In genomic region chr17:48693178-48693577, GRCh38 we compare ENCODE assay signal across 17 cellular contexts. TPM values are rescaled to one million over a fixed set of nuclear protein-coding genes. Genes with fewer than 3 reads are reported as not detected.
DNase-seq lines count a peak whose midpoint lies in the region; ATAC-seq and TF ChIP-seq lines count a peak whose summit lies in the region.
"Had no signal": no experiment of that assay in that cellular context is flagged by ENCODE, and none has a peak within 500 bp of the region (broad histone marks: within the 10 kb centered on the region; RNA-seq: fewer than 3 reads in every experiment).

No MANE protein-coding gene starts in this region.

- H3K36me3 ChIP-seq in HEK293 (ENCODE audit: control insufficient read depth in 2 of 2, insufficient read depth in 1 of 2, low read length in 2 of 2) (no peaks in the 10 kb centered on the region), PC-3 (ENCODE audit: low read depth, low read length) (no peaks in the 10 kb centered on the region)
- H3K36me3 ChIP-seq: BLaER1 treated with 17β-estradiol and CSF1 and Interleukin-3, amounts not matched to agents 10 nM and 100 nM had no signal

- peaks cover 24% of the 10 kb centered on the region for H3K27me3 Mint-ChIP-seq in osteocyte (ENCODE audit: unreplicated experiment)

- no peaks in the 10 kb centered on the region for H3K36me3 Mint-ChIP-seq in osteocyte (ENCODE audit: unreplicated experiment)
- H3K36me3 Mint-ChIP-seq: CD8-positive, alpha-beta T cell had no signal

- H3K79me2 ChIP-seq in PC-3 (ENCODE audit: low read length), result no peaks in the 10 kb centered on the region

- no peaks in the 10 kb centered on the region for H4K20me1 ChIP-seq in PC-3 (ENCODE audit: low read length)
- H4K20me1 ChIP-seq: BLaER1 treated with 17β-estradiol and CSF1 and Interleukin-3, amounts not matched to agents 10 nM and 100 nM had no signal

- no peaks in the 10 kb centered on the region for H3K9me3 Mint-ChIP-seq in osteocyte (ENCODE audit: unreplicated experiment)
- H3K9me3 Mint-ChIP-seq: CD4-positive, alpha-beta T cell had no signal

- no TSS peak for BruUV-seq in PC-3 (replicated peaks; lab: Mats Ljungman, UMichigan)

- no peaks in the 10 kb centered on the region for H3K4me1 ChIP-seq in HEK293 (ENCODE audit: control insufficient read depth, insufficient read depth, low read length)
- H3K4me1 ChIP-seq in PC-3 (ENCODE audit: insufficient read depth, low read length), result no peaks in the 10 kb centered on the region
- H3K4me1 ChIP-seq: BLaER1 treated with 17β-estradiol and CSF1 and Interleukin-3, amounts not matched to agents 10 nM and 100 nM; Caco-2 had no signal

- H3K9me3 ChIP-seq in HEK293 (ENCODE audit: control insufficient read depth, insufficient read depth, low read depth, low read length) (no peaks in the 10 kb centered on the region), PC-3 (ENCODE audit: low read length) (no peaks in the 10 kb centered on the region)

- intact Hi-C loops in PC-3 (cut with micrococcal nuclease) (no loop called here), left ventricle myocardium superior (cut with micrococcal nuclease) (no loop called here)

- H3K4me1 Mint-ChIP-seq in osteocyte (ENCODE audit: unreplicated experiment), result no peaks in the 10 kb centered on the region
- H3K4me1 Mint-ChIP-seq: B cell had no signal

- H3K4me3 ChIP-seq in HEK293 (ENCODE audit: low read depth, low read length) (no peak overlapping the region), PC-3 (ENCODE audit: low read length) (no peak overlapping the region)
- H3K4me3 ChIP-seq: BLaER1 treated with 17β-estradiol and CSF1 and Interleukin-3, amounts not matched to agents 10 nM and 100 nM; GM12878 had no signal

- DNase-seq in PC-3 (no peak), osteocyte (ENCODE audit: extremely low spot score, unreplicated experiment) (peak; percentile 25), left ventricle myocardium superior (no peak), NCI-H2107 treated with DMSO at 0.1 percent for 48 hours (lab: John Stamatoyannopoulos, UW; ENCODE audit: unreplicated experiment) (no peak)
- DNase-seq in activated CD4-positive, alpha-beta T cell treated with anti-CD3 and anti-CD28 coated beads, Interleukin-2, amount 50 U/mL, for 48 hours, result no peak
- DNase-seq: 8988T; AML-193; Caco-2; Calu3; CD4-positive, alpha-beta T cell; CD8-positive, alpha-beta T cell; DMS79 treated with DMSO at 0.1 percent for 48 hours had no signal

- no peak overlapping the region for H3K4me2 ChIP-seq in PC-3 (ENCODE audit: low read length)
- H3K4me2 ChIP-seq: BLaER1 treated with 17β-estradiol and CSF1 and Interleukin-3, amounts not matched to agents 10 nM and 100 nM had no signal

- H3K27ac ChIP-seq in HEK293 (ENCODE audit: extremely low read depth, low read depth, low read length), result no peak overlapping the region
- no peak overlapping the region for H3K27ac ChIP-seq in PC-3 (ENCODE audit: low read length)
- H3K27ac ChIP-seq: BLaER1 treated with 17β-estradiol and CSF1 and Interleukin-3, amounts not matched to agents 10 nM and 100 nM; C4-2B had no signal

- TF ChIP-seq CTCF in HEK293 (tag by site-specific recombination; IDR thresholded peaks at IDR 0.05), result no peak
- no peak for TF ChIP-seq CTCF in PC-3 (conservative IDR thresholded peaks at IDR 0.05; ENCODE audit: low read depth, low read length)
- no peak for TF ChIP-seq CTCF in osteocyte (IDR thresholded peaks at IDR 0.05)

- no peaks in the 10 kb centered on the region for H3K27me3 ChIP-seq in PC-3 (ENCODE audit: low read length)

- no peak overlapping the region for H3K9ac ChIP-seq in PC-3 (ENCODE audit: low read length)
- H3K9ac ChIP-seq: BLaER1 treated with 17β-estradiol and CSF1 and Interleukin-3, amounts not matched to agents 10 nM and 100 nM had no signal

- no peaks in the 10 kb centered on the region for H3F3A ChIP-seq in PC-3 (ENCODE audit: low read length, unreplicated experiment)

- CTCF ChIA-PET in HEK293 (lab: Yijun Ruan, JAX), result interaction anchor here (0.6 to 2.4 kb wide), 9 partner anchors 15 to 979 kb away, joined by 3 to 13 read pairs (median 4); no protein-coding TSS in a partner anchor
- CTCF ChIA-PET in PC-3 (lab: Charles Lee), result interaction anchor here (0.7 kb wide), 2 partner anchors 15 to 200 kb away, joined by 6 to 7 read pairs; partner anchors contain the start of gene ATP5MC1

- no peaks in the 10 kb centered on the region for H3K9me2 ChIP-seq in PC-3 (replicated peaks; ENCODE audit: low read length)

- no peak overlapping the region for H2AFZ ChIP-seq in PC-3 (ENCODE audit: low read length)

- no peak overlapping the region for H3K4me3 Mint-ChIP-seq in osteocyte (ENCODE audit: unreplicated experiment)
- H3K4me3 Mint-ChIP-seq: B cell; CD4-positive, alpha-beta T cell; CD8-positive, alpha-beta T cell had no signal

- ATAC-seq in PC-3, result peak; percentile 67
- no peak for ATAC-seq in left ventricle myocardium superior
- ATAC-seq: CD8-positive, alpha-beta T cell; GM12878 had no signal

- H3K27ac Mint-ChIP-seq in osteocyte (ENCODE audit: unreplicated experiment), result no peak overlapping the region
- H3K27ac Mint-ChIP-seq: B cell; CD4-positive, alpha-beta T cell; CD8-positive, alpha-beta T cell had no signal

- POLR2A ChIA-PET in HEK293 (lab: Yijun Ruan, JAX) (interaction anchor here (0.5 to 1.1 kb wide), 2 partner anchors 13 to 194 kb away, joined by 3 to 4 read pairs; no protein-coding TSS in a partner anchor), PC-3 (lab: Charles Lee; ENCODE audit: unreplicated experiment) (no interaction called here)

TF ChIP-seq in HEK293, 187 proteins besides CTCF, POLR2A, EP300 and RAD21:
- TF ChIP-seq KLF1 (tag by site-specific recombination; IDR thresholded peaks at IDR 0.05) (peak; percentile 52), ATF2 (tag by site-specific recombination; IDR thresholded peaks at IDR 0.05; ENCODE audit: low read depth) (peak; percentile 69), ZNF449 (tag by site-specific recombination; IDR thresholded peaks at IDR 0.05) (no peak), PRDM6 (tag by site-specific recombination; IDR thresholded peaks at IDR 0.05) (peak; percentile 68), ZNF544 (tag by site-specific recombination; IDR thresholded peaks at IDR 0.05) (no peak)
TF ChIP-seq in HEK293: peak in this region for 3.

RNA-seq across cellular contexts. Expression of gene PRAC1, which starts 29.1 kb away (rescaled TPM):
- total RNA-seq in PC-3 (2014; rRNA removed) (33.5 and 44.4 TPM in 2 replicates), osteocyte (not detected in 2 replicates), left ventricle myocardium superior (not detected)
- total RNA-seq: B cell; Caco-2; Calu3; CD4-positive, alpha-beta T cell; CD8-positive, alpha-beta T cell; GM12878 had no signal

RNA-seq across cellular contexts. Expression of gene PRAC2, which starts 29.8 kb away (rescaled TPM):
- total RNA-seq in PC-3 (2014; rRNA removed) (44.1 and 51.4 TPM in 2 replicates), osteocyte (not detected in 2 replicates), left ventricle myocardium superior (not detected)
- total RNA-seq: B cell; Caco-2; Calu3; CD4-positive, alpha-beta T cell; CD8-positive, alpha-beta T cell; GM12878 had no signal

RNA-seq across cellular contexts. Expression of gene HOXB13, which starts 35.4 kb away (rescaled TPM):
- total RNA-seq in PC-3 (2014; rRNA removed) (80.8 and 96.5 TPM in 2 replicates), osteocyte (not detected in 2 replicates), left ventricle myocardium superior (not detected)
- total RNA-seq: B cell; CD4-positive, alpha-beta T cell; CD8-positive, alpha-beta T cell had no signal

Comparison
In these comparisons a context has a peak if more than half of its experiments do, and no peak if none do; other contexts are left out.
1. RNA of gene PRAC1, which starts 29.1 kb away (total RNA-seq): 33.5 to 44.4 TPM in PC-3; not detected in osteocyte and not detected in left ventricle myocardium superior (single experiment); every median in the first group is over 10 times any median in the second.
2. RNA of gene PRAC2, which starts 29.8 kb away (total RNA-seq): 44.1 to 51.4 TPM in PC-3; not detected in osteocyte and not detected in left ventricle myocardium superior (single experiment); every median in the first group is over 10 times any median in the second.
3. RNA of gene HOXB13, which starts 35.4 kb away (total RNA-seq): 80.8 to 96.5 TPM in PC-3; not detected in osteocyte and not detected in left ventricle myocardium superior (single experiment); every median in the first group is over 10 times any median in the second.